Comparison of ENCODE assay signal across 9 cellular contexts in the genomic region with DNA sequence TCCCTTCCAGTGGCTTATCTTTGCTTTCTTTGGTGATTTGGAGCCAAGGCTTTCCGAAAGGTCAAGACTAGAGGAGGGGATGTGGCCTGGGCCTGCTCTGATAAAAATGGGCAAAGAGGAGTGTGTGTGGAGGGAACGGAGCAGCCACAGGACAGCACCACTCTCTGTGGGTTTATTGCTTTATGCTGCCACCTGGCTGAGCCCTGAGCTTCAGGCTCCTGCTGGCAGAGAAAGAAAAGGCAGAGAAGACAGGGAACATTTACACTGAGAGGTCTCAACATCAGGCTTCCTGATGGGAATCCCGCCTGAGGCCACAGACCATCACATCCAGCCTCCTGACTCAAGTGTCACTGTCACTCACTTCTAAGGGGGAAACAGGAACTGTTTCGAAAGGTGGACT. TPM values are rescaled to one million over a fixed set of nuclear protein-coding genes. Genes with fewer than 3 reads are reported as not detected.
DNase-seq lines count a peak whose midpoint lies in the region; TF ChIP-seq lines count a peak whose summit lies in the region.
"Had no signal": no experiment of that assay in that cellular context is flagged by ENCODE, and none has a peak within 500 bp of the region (broad histone marks: within the 10 kb centered on the region; RNA-seq: fewer than 3 reads in every experiment).

No MANE protein-coding gene starts in this region.

- H3K79me2 ChIP-seq in OCI-LY1 (ENCODE audit: insufficient read depth, low read length): no peaks in the 10 kb centered on the region

- H3K36me3 Mint-ChIP-seq in endothelial cell (ENCODE audit: low read depth, unreplicated experiment) (no peaks in the 10 kb centered on the region), neural crest cell (ENCODE audit: low read depth) (no peaks in the 10 kb centered on the region)

- H3K4me3 Mint-ChIP-seq in endothelial cell (ENCODE audit: unreplicated experiment) (no peak overlapping the region), neural crest cell (no peak overlapping the region)

- TF ChIP-seq CTCF in GM12873 (IDR thresholded peaks at IDR 0.05; ENCODE audit: insufficient read depth, low read depth, low read length, missing control alignments) (peak; percentile 12), OCI-LY1 (IDR thresholded peaks at IDR 0.05; ENCODE audit: low read length) (peak; percentile 37; the same call in 1 of the 2 replicates), endothelial cell (IDR thresholded peaks at IDR 0.05; ENCODE audit: unreplicated experiment) (no peak), neural crest cell (conservative IDR thresholded peaks at IDR 0.05) (peak; percentile 46)

- H3K27ac Mint-ChIP-seq in endothelial cell (ENCODE audit: unreplicated experiment): peak overlapping the region; percentile 22
- peak overlapping the region; percentile 32 for H3K27ac Mint-ChIP-seq in neural crest cell (ENCODE audit: unreplicated experiment)

- no peaks in the 10 kb centered on the region for H4K20me1 ChIP-seq in OCI-LY1 (ENCODE audit: insufficient read depth, low read length)

- H3K9me2 ChIP-seq in OCI-LY1 (ENCODE audit: low read depth, low read length): no peaks in the 10 kb centered on the region

- no peak overlapping the region for H3K4me3 ChIP-seq in OCI-LY1 (ENCODE audit: low read depth, low read length, poor library complexity, severe bottlenecking)

- H3K9me3 Mint-ChIP-seq in endothelial cell (ENCODE audit: unreplicated experiment) (no peaks in the 10 kb centered on the region), neural crest cell (no peaks in the 10 kb centered on the region)

- no peak overlapping the region for H3K9ac ChIP-seq in OCI-LY1 (ENCODE audit: low read length)

- H3K4me2 ChIP-seq in OCI-LY1 (ENCODE audit: low read length): no peak overlapping the region

- no peaks in the 10 kb centered on the region for H3F3A ChIP-seq in OCI-LY1 (ENCODE audit: insufficient read depth, low read length)

- H3K27me3 ChIP-seq in OCI-LY1 (ENCODE audit: insufficient read depth, low read length): no peaks in the 10 kb centered on the region

- H3K4me1 ChIP-seq in OCI-LY1 (ENCODE audit: insufficient read depth, low read length, severe bottlenecking): no peaks in the 10 kb centered on the region

- H3K36me3 ChIP-seq in OCI-LY1 (ENCODE audit: insufficient read depth, low read length): no peaks in the 10 kb centered on the region

- H3K27me3 Mint-ChIP-seq in endothelial cell (ENCODE audit: unreplicated experiment) (peaks cover 4% of the 10 kb centered on the region), neural crest cell (ENCODE audit: low read depth) (peaks cover 75% of the 10 kb centered on the region)

- DNase-seq in endothelial cell (ENCODE audit: low spot score): no peak
- DNase-seq in neural crest cell (ENCODE audit: low read depth, low spot score): no peak
- DNase-seq in foreskin melanocyte: no peak
- DNase-seq in NCI-H2171 (lab: John Stamatoyannopoulos, UW): no peak
- no peak for DNase-seq in GM03348 (ENCODE audit: low spot score)
- DNase-seq in NCI-H2029 treated with DMSO at 0.1 percent for 48 hours (lab: John Stamatoyannopoulos, UW): no peak
- DNase-seq: T-helper 2 cell had no signal

- H3K4me1 Mint-ChIP-seq in endothelial cell (ENCODE audit: unreplicated experiment) (peaks cover 24% of the 10 kb centered on the region), neural crest cell (peaks cover 21% of the 10 kb centered on the region)

- H2AFZ ChIP-seq in OCI-LY1 (ENCODE audit: low read length): no peak overlapping the region

- H3K9me3 ChIP-seq in OCI-LY1 (ENCODE audit: low read length): no peaks in the 10 kb centered on the region

- no peak overlapping the region for H3K27ac ChIP-seq in OCI-LY1 (ENCODE audit: low read depth, low read length, poor library complexity, severe bottlenecking)

RNA-seq across cellular contexts. Expression of a gene that starts 9.2 kb away (rescaled TPM):
- not detected for total RNA-seq in endothelial cell (ENCODE audit: unreplicated experiment)
- total RNA-seq in neural crest cell: 10.6 and 11.4 TPM in 2 replicates

Comparison
In these comparisons a context has a peak if more than half of its experiments do, and no peak if none do; other contexts are left out.
1. RNA of a gene that starts 9.2 kb away (total RNA-seq): 10.6 to 11.4 TPM in neural crest cell; not detected in endothelial cell (single experiment); every median in the first group is over 10 times any median in the second.